In the genomic region with DNA sequence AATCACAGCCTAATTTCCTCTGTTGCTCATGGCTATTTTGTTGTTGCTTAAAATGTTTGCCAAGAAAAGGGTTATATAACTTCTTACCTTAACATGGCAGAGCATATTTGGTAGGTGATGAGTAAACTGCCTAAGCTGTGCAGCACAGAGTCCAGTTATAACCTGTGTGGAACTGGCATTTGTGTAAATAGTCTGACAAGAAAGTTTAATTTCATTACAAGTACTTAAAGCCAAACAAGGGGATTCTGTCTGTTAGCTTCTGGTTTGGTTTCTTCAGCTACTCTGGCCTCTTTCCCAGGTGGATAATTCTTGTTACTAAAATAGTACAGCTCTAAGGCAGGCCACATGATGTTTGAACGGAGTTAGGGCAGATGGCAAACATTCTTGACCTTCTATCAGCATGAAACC, we compare ENCODE assay signal across 17 cellular contexts.
DNase-seq lines count a peak whose midpoint lies in the region; ATAC-seq and TF ChIP-seq lines count a peak whose summit lies in the region.
"Had no signal": no experiment of that assay in that cellular context is flagged by ENCODE, and none has a peak within 500 bp of the region (broad histone marks: within the 10 kb centered on the region; RNA-seq: fewer than 3 reads in every experiment).

No MANE protein-coding gene starts in this region.

- H3K4me3 ChIP-seq in PC-3 (ENCODE audit: low read length) (no peak overlapping the region), fibroblast of the aortic adventitia (ENCODE audit: low read depth, low read length) (no peak overlapping the region), osteoblast (ENCODE audit: insufficient read depth, low read length) (no peak overlapping the region)
- H3K4me3 ChIP-seq: right lobe of liver had no signal

- intact Hi-C loops in PC-3 (cut with micrococcal nuclease): loop anchor here (2.0 to 10.0 kb wide), 3 partner anchors 26 to 132 kb away; no protein-coding TSS in a partner anchor

- no TSS peak for BruUV-seq in PC-3 (replicated peaks; lab: Mats Ljungman, UMichigan)

- no peaks in the 10 kb centered on the region for H3K36me3 ChIP-seq in PC-3 (ENCODE audit: low read depth, low read length)
- no peaks in the 10 kb centered on the region for H3K36me3 ChIP-seq in osteoblast (ENCODE audit: insufficient read depth, low read length)
- H3K36me3 ChIP-seq: right lobe of liver had no signal

- peak overlapping the region; percentile 43 for H3K27ac ChIP-seq in PC-3 (ENCODE audit: low read length)
- peak overlapping the region; percentile 23 for H3K27ac ChIP-seq in osteoblast (ENCODE audit: low read depth, low read length)
- H3K27ac ChIP-seq: right lobe of liver had no signal

- no peak overlapping the region for H3K27ac Mint-ChIP-seq in activated T-cell treated with anti-CD3 and anti-CD28 coated beads, Interleukin-2, amount 50 U/mL, for 24 hours
- H3K27ac Mint-ChIP-seq: dendritic cell treated with granulocyte-macrophage colony-stimulating factor and Interleukin-4, amounts not matched to agents 40 ng/mL and 50 ng/mL, for 4 days; mesothelial cell of epicardium had no signal

- peaks cover 19% of the 10 kb centered on the region for H3K27me3 Mint-ChIP-seq in activated T-cell treated with anti-CD3 and anti-CD28 coated beads, Interleukin-2, amount 50 U/mL, for 24 hours
- H3K27me3 Mint-ChIP-seq: dendritic cell treated with granulocyte-macrophage colony-stimulating factor and Interleukin-4, amounts not matched to agents 40 ng/mL and 50 ng/mL, for 4 days had no signal

- POLR2A ChIA-PET in PC-3 (lab: Charles Lee; ENCODE audit: unreplicated experiment): interaction anchor here (0.7 kb wide), 1 partner anchor 144 kb away, joined by 6 read pairs; no protein-coding TSS in a partner anchor

- H3K4me1 ChIP-seq in PC-3 (ENCODE audit: insufficient read depth, low read length) (peaks cover 49% of the 10 kb centered on the region), osteoblast (ENCODE audit: insufficient read depth, low read length) (peaks cover 45% of the 10 kb centered on the region)
- H3K4me1 ChIP-seq: right lobe of liver had no signal

- no peak overlapping the region for H3K9ac ChIP-seq in PC-3 (ENCODE audit: low read length)

- H3K79me2 ChIP-seq in PC-3 (ENCODE audit: low read length) (no peaks in the 10 kb centered on the region), osteoblast (ENCODE audit: insufficient read depth, low read length) (no peaks in the 10 kb centered on the region)

- H3K4me3 Mint-ChIP-seq in activated T-cell treated with anti-CD3 and anti-CD28 coated beads, Interleukin-2, amount 50 U/mL, for 24 hours: no peak overlapping the region
- H3K4me3 Mint-ChIP-seq: dendritic cell treated with granulocyte-macrophage colony-stimulating factor and Interleukin-4, amounts not matched to agents 40 ng/mL and 50 ng/mL, for 4 days; mesothelial cell of epicardium had no signal

- DNase-seq in AG08395 (ENCODE audit: low spot score) (peak; percentile 48), PC-3 (peak; percentile 70), fibroblast of the aortic adventitia (ENCODE audit: low read depth) (peak; percentile 69), osteoblast (ENCODE audit: insufficient read length, low spot score, missing footprints) (no peak), 8988T (no peak), NCI-H146 treated with DMSO at 0.1 percent for 48 hours (lab: John Stamatoyannopoulos, UW; ENCODE audit: unreplicated experiment) (no peak)
- no peak for DNase-seq in activated T-cell treated with anti-CD3 and anti-CD28 coated beads, Interleukin-2, amount 50 U/mL, for 24 hours
- DNase-seq: activated CD4-positive, alpha-beta T cell treated with anti-CD3 and anti-CD28 coated beads, Interleukin-2, amount 50 U/mL, for 4 hours; activated naive CD4-positive, alpha-beta T cell treated with Interleukin-2 at 50 U/mL for 16 hours; AML-193; GDM1; NCI-H1436 treated with DMSO at 0.1 percent for 48 hours; right lobe of liver; T-helper 1 cell had no signal

- no peaks in the 10 kb centered on the region for H3K9me2 ChIP-seq in PC-3 (replicated peaks; ENCODE audit: low read length)

- H3K9me3 Mint-ChIP-seq in activated T-cell treated with anti-CD3 and anti-CD28 coated beads, Interleukin-2, amount 50 U/mL, for 24 hours: no peaks in the 10 kb centered on the region
- H3K9me3 Mint-ChIP-seq: mesothelial cell of epicardium had no signal

- peak overlapping the region; percentile 21; the same call in 1 of the 2 replicates for H2AFZ ChIP-seq in PC-3 (ENCODE audit: low read length)
- peak overlapping the region; percentile 69 for H2AFZ ChIP-seq in osteoblast (ENCODE audit: low read length)

- H3K9me3 ChIP-seq in PC-3 (ENCODE audit: low read length): no peaks in the 10 kb centered on the region
- H3K9me3 ChIP-seq in osteoblast (ENCODE audit: low read depth, low read length): no peaks in the 10 kb centered on the region
- H3K9me3 ChIP-seq: right lobe of liver had no signal

- H4K20me1 ChIP-seq in PC-3 (ENCODE audit: low read length) (no peaks in the 10 kb centered on the region), osteoblast (ENCODE audit: insufficient read depth, low read length) (no peaks in the 10 kb centered on the region)

- H3K36me3 Mint-ChIP-seq in activated T-cell treated with anti-CD3 and anti-CD28 coated beads, Interleukin-2, amount 50 U/mL, for 24 hours (ENCODE audit: low read depth): no peaks in the 10 kb centered on the region
- H3K36me3 Mint-ChIP-seq: mesothelial cell of epicardium had no signal

- CTCF ChIA-PET in PC-3 (lab: Charles Lee): no interaction called here

- H3K4me2 ChIP-seq in PC-3 (ENCODE audit: low read length): peak overlapping the region; percentile 22; the same call in 1 of the 2 replicates
- H3K4me2 ChIP-seq in osteoblast (ENCODE audit: insufficient read depth, low read length): peak overlapping the region; percentile 9

- ATAC-seq in PC-3: peak; percentile 78
- ATAC-seq in HG03565 (IDR thresholded peaks at IDR 0.05; ENCODE audit: unreplicated experiment): no peak
- ATAC-seq: right lobe of liver had no signal

- H3F3A ChIP-seq in PC-3 (ENCODE audit: low read length, unreplicated experiment): no peaks in the 10 kb centered on the region

- H3K4me1 Mint-ChIP-seq in activated T-cell treated with anti-CD3 and anti-CD28 coated beads, Interleukin-2, amount 50 U/mL, for 24 hours (ENCODE audit: low read depth): no peaks in the 10 kb centered on the region

- TF ChIP-seq CTCF in PC-3 (conservative IDR thresholded peaks at IDR 0.05; ENCODE audit: low read depth, low read length) (no peak), fibroblast of the aortic adventitia (IDR thresholded peaks at IDR 0.05; ENCODE audit: insufficient read depth, low read length) (no peak), osteoblast (IDR thresholded peaks at IDR 0.05; ENCODE audit: extremely low read depth, low read depth, low read length) (no peak)

- no peaks in the 10 kb centered on the region for H3K27me3 ChIP-seq in PC-3 (ENCODE audit: low read length)
- H3K27me3 ChIP-seq in osteoblast (ENCODE audit: insufficient read depth, low read length): no peaks in the 10 kb centered on the region
- H3K27me3 ChIP-seq: right lobe of liver had no signal

Comparison
In these comparisons a context has a peak if more than half of its experiments do, and no peak if none do; other contexts are left out.
1. DNase-seq: peak in AG08395 (single experiment), PC-3 (single experiment) and fibroblast of the aortic adventitia (single experiment); none in osteoblast (single experiment), 8988T (single experiment), NCI-H146 treated with DMSO at 0.1 percent for 48 hours (single experiment) and activated T-cell treated with anti-CD3 and anti-CD28 coated beads, Interleukin-2, amount 50 U/mL, for 24 hours (single experiment).